ENCODE assay signal across 19 cellular contexts in genomic region chr1:30159015-30159414, GRCh38.
DNase-seq lines count a peak whose midpoint lies in the region; ATAC-seq and TF ChIP-seq lines count a peak whose summit lies in the region.
"Had no signal": no experiment of that assay in that cellular context is flagged by ENCODE, and none has a peak within 500 bp of the region (broad histone marks: within the 10 kb centered on the region; RNA-seq: fewer than 3 reads in every experiment).

No MANE protein-coding gene starts in this region.

- peak overlapping the region; percentile 72; the same call in 1 of the 2 replicates for H3K27ac Mint-ChIP-seq in GM23338
- H3K27ac Mint-ChIP-seq: B cell; CD8-positive, alpha-beta T cell had no signal

- H3F3A ChIP-seq in GM23338 (replicated peaks; ENCODE audit: low read depth): no peaks in the 10 kb centered on the region

- H3K4me1 ChIP-seq in GM23338 (ENCODE audit: insufficient read depth) (peaks cover 12% of the 10 kb centered on the region), hepatocyte (ENCODE audit: insufficient read depth) (no peaks in the 10 kb centered on the region)
- H3K4me1 ChIP-seq: HAP-1 had no signal

- H3K4me2 ChIP-seq in GM23338 (no peak overlapping the region), hepatocyte (no peak overlapping the region)

- H3K36me3 ChIP-seq in GM23338 (ENCODE audit: insufficient read depth) (0 out of 2 replicates have a peak, but pooled peaks cover 4% of the 10 kb centered on the region), hepatocyte (replicated peaks; ENCODE audit: insufficient read depth, low read depth) (no peaks in the 10 kb centered on the region)
- H3K36me3 ChIP-seq: BLaER1 treated with 17β-estradiol and CSF1 and Interleukin-3, amounts not matched to agents 10 nM and 100 nM; HAP-1 had no signal

- no peaks in the 10 kb centered on the region for H4K20me1 ChIP-seq in GM23338 (replicated peaks; ENCODE audit: insufficient read depth)
- no peaks in the 10 kb centered on the region for H4K20me1 ChIP-seq in hepatocyte (ENCODE audit: insufficient read depth, poor library complexity, severe bottlenecking)
- H4K20me1 ChIP-seq: BLaER1 treated with 17β-estradiol and CSF1 and Interleukin-3, amounts not matched to agents 10 nM and 100 nM had no signal

- H3K4me1 Mint-ChIP-seq in GM23338: peaks cover 19% of the 10 kb centered on the region; the same call in 2 of the 3 replicates
- H3K4me1 Mint-ChIP-seq: B cell had no signal

- H3K4me3 ChIP-seq in GM23338 (no peak overlapping the region), hepatocyte (no peak overlapping the region)
- H3K4me3 ChIP-seq: BLaER1 treated with 17β-estradiol and CSF1 and Interleukin-3, amounts not matched to agents 10 nM and 100 nM; GM12878; GM23248; HAP-1 had no signal

- no peak overlapping the region for H2AFZ ChIP-seq in GM23338
- H2AFZ ChIP-seq in hepatocyte: no peak overlapping the region
- H2AFZ ChIP-seq: GM23248 had no signal

- H3K79me2 ChIP-seq in GM23338 (replicated peaks; ENCODE audit: insufficient read depth) (no peaks in the 10 kb centered on the region), hepatocyte (no peaks in the 10 kb centered on the region)

- TF ChIP-seq CTCF in GM23338 (conservative IDR thresholded peaks at IDR 0.05; ENCODE audit: low read depth in 2 of 2) (no peak), hepatocyte (IDR thresholded peaks at IDR 0.05; ENCODE audit: poor library complexity) (no peak)

- H3K9me3 Mint-ChIP-seq in GM23338: peaks cover 23% of the 10 kb centered on the region
- H3K9me3 Mint-ChIP-seq: CD8-positive, alpha-beta T cell had no signal

- H3K27ac ChIP-seq in GM23338 (ENCODE audit: low read depth) (no peak overlapping the region), hepatocyte (no peak overlapping the region)
- H3K27ac ChIP-seq: BLaER1 treated with 17β-estradiol and CSF1 and Interleukin-3, amounts not matched to agents 10 nM and 100 nM; GM23248 had no signal

- no peak for ATAC-seq in GM23338
- no peak for ATAC-seq in HG02981 (IDR thresholded peaks at IDR 0.05; ENCODE audit: unreplicated experiment)
- ATAC-seq in HG03039 (IDR thresholded peaks at IDR 0.05; ENCODE audit: unreplicated experiment): no peak
- no peak for ATAC-seq in GM21423 (IDR thresholded peaks at IDR 0.05; ENCODE audit: unreplicated experiment)
- ATAC-seq in GM19452 (IDR thresholded peaks at IDR 0.05; ENCODE audit: unreplicated experiment): no peak
- ATAC-seq: CD8-positive, alpha-beta T cell; GM12878 had no signal

- H3K27me3 ChIP-seq in GM23338 (ENCODE audit: insufficient read depth) (no peaks in the 10 kb centered on the region), hepatocyte (peaks cover 8% of the 10 kb centered on the region)
- H3K27me3 ChIP-seq: BLaER1 treated with 17β-estradiol and CSF1 and Interleukin-3, amounts not matched to agents 10 nM and 100 nM had no signal

- WGBS in hepatocyte (ENCODE audit: low lambda C conversion rate, missing lambda C conversion rate): 63% methylated on average over 3 of the region's 3 CpGs

- no peaks in the 10 kb centered on the region for H3K9me3 ChIP-seq in hepatocyte (ENCODE audit: low read depth)
- H3K9me3 ChIP-seq: HAP-1 had no signal

- H3K4me3 Mint-ChIP-seq in GM23338: no peak overlapping the region
- H3K4me3 Mint-ChIP-seq: B cell; CD8-positive, alpha-beta T cell had no signal

- no peaks in the 10 kb centered on the region for H3K9me2 ChIP-seq in GM23338 (ENCODE audit: insufficient read depth)
- no peaks in the 10 kb centered on the region for H3K9me2 ChIP-seq in hepatocyte (replicated peaks; ENCODE audit: insufficient read depth)

- peaks cover 9% of the 10 kb centered on the region; the same call in 2 of the 3 replicates for H3K36me3 Mint-ChIP-seq in GM23338 (ENCODE audit: low read depth)
- H3K36me3 Mint-ChIP-seq: CD8-positive, alpha-beta T cell had no signal

- peaks cover 4% of the 10 kb centered on the region for H3K27me3 Mint-ChIP-seq in GM23338 (ENCODE audit: insufficient read depth, low read depth, poor library complexity)

- DNase-seq in GM23338 (ENCODE audit: low spot score) (no peak), NCI-H69 (lab: John Stamatoyannopoulos, UW) (peak; percentile 2), hepatocyte (ENCODE audit: low spot score) (peak; percentile 1)
- DNase-seq: 8988T; Calu3; CD8-positive, alpha-beta T cell; DMS79 treated with DMSO at 0.1 percent for 48 hours; EL; GM23248; IMR-90; KBM-7 had no signal

TF ChIP-seq in GM23338, 12 proteins besides CTCF, POLR2A, EP300 and RAD21:
- no peak for TF ChIP-seq POLR2AphosphoS5 (IDR thresholded peaks at IDR 0.05; ENCODE audit: low read depth)
- TF ChIP-seq NANOG (IDR thresholded peaks at IDR 0.05; ENCODE audit: borderline replicate concordance): no peak
- TF ChIP-seq ZNF331 (CRISPR knock-in tag; IDR thresholded peaks at IDR 0.05; ENCODE audit: low read depth): no peak
- no peak for TF ChIP-seq ZNF462 (CRISPR knock-in tag; IDR thresholded peaks at IDR 0.05)
- TF ChIP-seq ZNF114 (CRISPR knock-in tag; IDR thresholded peaks at IDR 0.05): no peak
- no peak for TF ChIP-seq EZH2 (IDR thresholded peaks at IDR 0.05; ENCODE audit: low read depth, unreplicated experiment)
- no peak for TF ChIP-seq ETS1 (IDR thresholded peaks at IDR 0.05)
- TF ChIP-seq STAT1 (IDR thresholded peaks at IDR 0.05; ENCODE audit: unreplicated experiment): no peak
- TF ChIP-seq JUNB (IDR thresholded peaks at IDR 0.05; ENCODE audit: unreplicated experiment): no peak
